Comparison of ENCODE assay signal across 1 cellular context in the genomic region with DNA sequence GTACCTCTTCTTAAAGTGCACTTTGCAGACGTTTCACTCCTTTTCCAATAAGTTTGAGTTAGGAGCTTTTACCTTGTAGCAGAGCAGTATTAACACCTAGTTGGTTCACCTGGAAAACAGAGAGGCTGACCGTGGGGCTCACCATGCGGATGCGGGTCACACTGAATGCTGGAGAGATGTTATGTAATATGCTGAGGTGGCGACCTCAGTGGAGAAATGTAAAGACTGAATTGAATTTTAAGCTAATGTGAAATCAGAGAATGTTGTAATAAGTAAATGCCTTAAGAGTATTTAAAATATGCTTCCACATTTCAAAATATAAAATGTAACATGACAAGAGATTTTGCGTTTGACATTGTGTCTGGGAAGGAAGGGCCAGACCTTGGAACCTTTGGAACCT.
TF ChIP-seq lines count a peak whose summit lies in the region.

No MANE protein-coding gene starts in this region.

TF ChIP-seq in GM23338, 12 proteins besides CTCF, POLR2A, EP300 and RAD21:
- TF ChIP-seq ZNF462 (CRISPR knock-in tag; IDR thresholded peaks at IDR 0.05) (no peak), EZH2phosphoT487 (IDR thresholded peaks at IDR 0.05; ENCODE audit: unreplicated experiment) (no peak), NANOG (IDR thresholded peaks at IDR 0.05; ENCODE audit: borderline replicate concordance) (no peak)
